ENCODE assay signal across 28 cellular contexts in genomic region chr6:152969688-152970418, GRCh38. TPM values are rescaled to one million over a fixed set of nuclear protein-coding genes. Genes with fewer than 3 reads are reported as not detected.
"Had no signal": no experiment of that assay in that cellular context is flagged by ENCODE, and none has a peak within 500 bp of the region (broad histone marks: within the 10 kb centered on the region; RNA-seq: fewer than 3 reads in every experiment).

No MANE protein-coding gene starts in this region.

- DNase-seq: activated B cell treated with CpG ODN at 0.5 μM for 24 hours; activated CD4-positive, alpha-beta memory T cell treated with anti-CD3 and anti-CD28 coated beads, Interleukin-2, amount 10 ng/mL, durations not matched to agents 7 days and 5 days; activated CD4-positive, alpha-beta T cell treated with anti-CD3 and anti-CD28 coated beads for 1 hour; activated CD4-positive, alpha-beta T cell treated with anti-CD3 and anti-CD28 coated beads, Interleukin-2, amount 10 ng/mL, durations not matched to agents 7 days and 5 days; activated naive CD8-positive, alpha-beta T cell treated with anti-CD3 and anti-CD28 coated beads, Interleukin-2, amount 50 U/mL, for 24 hours; activated T-cell treated with anti-CD3 and anti-CD28 coated beads for 4 hours; activated T-cell treated with anti-CD3 and anti-CD28 coated beads, Interleukin-2, amount 50 U/mL, for 72 hours; amniotic stem cell; body of pancreas; cortex of kidney; NCI-H1092; NCI-H1930; NCI-H2171; NCI-H2227 treated with DMSO at 0.1 percent for 48 hours; NCI-H446 treated with DMSO at 0.1 percent for 48 hours; NCI-H524 treated with DMSO at 0.1 percent for 48 hours; NCI-H748 treated with DMSO at 0.1 percent for 48 hours; Peyer's patch; SHP77 had no signal

- H3K4me3 Mint-ChIP-seq: activated B cell treated with CpG ODN at 0.5 μM for 24 hours; activated CD4-positive, alpha-beta memory T cell treated with anti-CD3 and anti-CD28 coated beads, Interleukin-2, amount 10 ng/mL, durations not matched to agents 7 days and 5 days; activated CD4-positive, alpha-beta T cell treated with anti-CD3 and anti-CD28 coated beads, Interleukin-2, amount 10 ng/mL, durations not matched to agents 7 days and 5 days; activated naive CD8-positive, alpha-beta T cell treated with anti-CD3 and anti-CD28 coated beads, Interleukin-2, amount 50 U/mL, for 24 hours; activated T-cell treated with anti-CD3 and anti-CD28 coated beads, Interleukin-2, amount 50 U/mL, for 72 hours; central memory CD8-positive, alpha-beta T cell; T-helper 1 cell treated with Interleukin-12 subunit alpha and Interleukin-12 subunit beta and Interleukin-4 antibody, amounts not matched to agents 30 μg/mL and 1 μg/mL, for 36 hours had no signal

- H3K27me3 ChIP-seq: ascending aorta, body of pancreas, Peyer's patch, SJSA1 had no signal

- H3K4me3 ChIP-seq: ascending aorta, body of pancreas, Peyer's patch, SJSA1 had no signal

- H3K27ac ChIP-seq: ascending aorta, body of pancreas, Peyer's patch, RWPE1, SJSA1 had no signal

- H3K27ac Mint-ChIP-seq: activated B cell treated with CpG ODN at 0.5 μM for 24 hours; activated CD4-positive, alpha-beta memory T cell treated with anti-CD3 and anti-CD28 coated beads, Interleukin-2, amount 10 ng/mL, durations not matched to agents 7 days and 5 days; activated CD4-positive, alpha-beta T cell treated with anti-CD3 and anti-CD28 coated beads, Interleukin-2, amount 10 ng/mL, durations not matched to agents 7 days and 5 days; activated naive CD4-positive, alpha-beta T cell treated with anti-CD3 and anti-CD28 coated beads, Interleukin-2, amount 50 U/mL, for 72 hours; activated naive CD8-positive, alpha-beta T cell treated with anti-CD3 and anti-CD28 coated beads, Interleukin-2, amount 50 U/mL, for 24 hours; activated T-cell treated with anti-CD3 and anti-CD28 coated beads, Interleukin-2, amount 50 U/mL, for 72 hours; activated T-helper 2 cell treated with anti-CD3 and anti-CD28 coated beads, Interferon-gamma antibody, Interleukin-2, Interleukin-4, amounts not matched to agents 10 μg/mL and 5 μg/mL and 100 μg/mL, durations not matched to agents 14 hours and 24 hours and 36 hours; T-helper 1 cell treated with Interleukin-12 subunit alpha and Interleukin-12 subunit beta and Interleukin-4 antibody, amounts not matched to agents 30 μg/mL and 1 μg/mL, for 36 hours had no signal

- H3K4me1 ChIP-seq: ascending aorta, body of pancreas, Peyer's patch, SJSA1 had no signal

- FAIRE-seq: bronchial epithelial cell had no signal

- H3K9me3 ChIP-seq: body of pancreas, Peyer's patch had no signal

- H3K27me3 Mint-ChIP-seq: activated B cell treated with CpG ODN at 0.5 μM for 24 hours; activated naive CD8-positive, alpha-beta T cell treated with anti-CD3 and anti-CD28 coated beads, Interleukin-2, amount 50 U/mL, for 24 hours; central memory CD8-positive, alpha-beta T cell had no signal

- ATAC-seq: activated naive CD4-positive, alpha-beta T cell treated with anti-CD3 and anti-CD28 coated beads, Interleukin-2, amount 50 U/mL, for 72 hours; activated naive CD8-positive, alpha-beta T cell treated with anti-CD3 and anti-CD28 coated beads, Interleukin-2, amount 50 U/mL, for 24 hours; activated T-cell treated with anti-CD3 and anti-CD28 coated beads, Interleukin-2, amount 50 U/mL, for 72 hours; body of pancreas; SK-N-SH treated with all-trans-retinoic acid at 6 μM for 48 hours had no signal

RNA-seq across cellular contexts. Expression of gene FBXO5, which starts 13.0 kb away (rescaled TPM):
- total RNA-seq: ascending aorta had no signal
